Comparison of ENCODE assay signal across 13 cellular contexts in the genomic region with DNA sequence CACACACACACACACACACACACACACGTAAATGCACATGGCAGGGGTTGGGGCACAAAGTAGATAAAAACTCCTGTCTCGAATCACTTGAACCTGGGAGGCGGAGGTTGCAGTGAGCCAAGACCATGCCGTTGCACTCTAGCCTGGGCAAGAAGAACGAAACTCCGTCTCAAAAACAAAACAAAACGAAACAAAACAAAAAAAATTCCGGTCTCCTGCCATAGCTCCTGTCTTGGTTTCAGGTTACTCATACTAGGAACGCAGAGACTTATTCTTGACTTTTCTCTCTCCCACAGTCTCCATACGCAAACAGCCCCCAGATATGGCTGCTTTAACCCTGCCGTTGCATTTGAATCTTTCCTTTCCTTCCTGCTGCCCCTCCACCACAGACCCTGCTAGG.
DNase-seq lines count a peak whose midpoint lies in the region; ATAC-seq lines count a peak whose summit lies in the region.
"Had no signal": no experiment of that assay in that cellular context is flagged by ENCODE, and none has a peak within 500 bp of the region (broad histone marks: within the 10 kb centered on the region; RNA-seq: fewer than 3 reads in every experiment).

No MANE protein-coding gene starts in this region.

- no peaks in the 10 kb centered on the region for H3K9me3 Mint-ChIP-seq in activated naive CD4-positive, alpha-beta T cell treated with anti-CD3 and anti-CD28 coated beads, Interleukin-2, amount 50 U/mL, for 24 hours
- H3K9me3 Mint-ChIP-seq in stimulated activated naive CD8-positive, alpha-beta T cell treated with anti-CD3 and anti-CD28 coated beads, Interleukin-15, amount 100 ng/mL, for 72 hours: peaks cover 2 to 15% of the 10 kb centered on the region in 2 donors

- no peak overlapping the region for H3K4me3 Mint-ChIP-seq in activated naive CD4-positive, alpha-beta T cell treated with anti-CD3 and anti-CD28 coated beads, Interleukin-2, amount 50 U/mL, for 24 hours
- H3K4me3 Mint-ChIP-seq in stimulated activated naive CD8-positive, alpha-beta T cell treated with anti-CD3 and anti-CD28 coated beads, Interleukin-15, amount 100 ng/mL, for 72 hours: peak overlapping the region in 1 of 2 donors; percentile 31

- peaks cover 37% of the 10 kb centered on the region for H3K4me1 Mint-ChIP-seq in activated naive CD4-positive, alpha-beta T cell treated with anti-CD3 and anti-CD28 coated beads, Interleukin-2, amount 50 U/mL, for 24 hours
- peaks cover 26% of the 10 kb centered on the region for H3K4me1 Mint-ChIP-seq in stimulated activated naive CD8-positive, alpha-beta T cell treated with anti-CD3 and anti-CD28 coated beads, Interleukin-15, amount 100 ng/mL, for 72 hours

- peak; percentile 47 for DNase-seq in activated naive CD4-positive, alpha-beta T cell treated with Interleukin-2 at 50 U/mL for 16 hours
- DNase-seq in activated naive CD4-positive, alpha-beta T cell treated with anti-CD3 and anti-CD28 coated beads, Interleukin-2, amount 50 U/mL, for 16 hours: no peak
- peak in 1 of 2 donors; percentile 27 for DNase-seq in stimulated activated naive CD8-positive, alpha-beta T cell treated with anti-CD3 and anti-CD28 coated beads, Interleukin-15, amount 100 ng/mL, for 72 hours
- DNase-seq in hippocampal formation (lab: John Stamatoyannopoulos, UW) (no peak), OCI-M2 (lab: John Stamatoyannopoulos, UW; ENCODE audit: unreplicated experiment) (no peak)
- DNase-seq: foreskin fibroblast; NCI-H1694 treated with DMSO at 0.1 percent for 48 hours; NK-92 treated with Interleukin-12 subunit alpha and Interleukin-12 subunit beta, amount 100 ng/mL, for 24 hours; stimulated activated CD4-positive, alpha-beta T cell treated with anti-CD3 and anti-CD28 coated beads, Interleukin-12 subunit alpha, Interleukin-12 subunit beta, amount 100 ng/mL, for 4 hours had no signal

- no peaks in the 10 kb centered on the region for H3K27me3 Mint-ChIP-seq in activated naive CD4-positive, alpha-beta T cell treated with anti-CD3 and anti-CD28 coated beads, Interleukin-2, amount 50 U/mL, for 24 hours
- no peaks in the 10 kb centered on the region for H3K27me3 Mint-ChIP-seq in stimulated activated naive CD8-positive, alpha-beta T cell treated with anti-CD3 and anti-CD28 coated beads, Interleukin-15, amount 100 ng/mL, for 72 hours

- no peaks in the 10 kb centered on the region for H3K36me3 Mint-ChIP-seq in activated naive CD4-positive, alpha-beta T cell treated with anti-CD3 and anti-CD28 coated beads, Interleukin-2, amount 50 U/mL, for 24 hours

- H3K27ac Mint-ChIP-seq in activated naive CD4-positive, alpha-beta T cell treated with anti-CD3 and anti-CD28 coated beads, Interleukin-2, amount 50 U/mL, for 24 hours: peak overlapping the region; percentile 6
- H3K27ac Mint-ChIP-seq in stimulated activated naive CD8-positive, alpha-beta T cell treated with anti-CD3 and anti-CD28 coated beads, Interleukin-15, amount 100 ng/mL, for 72 hours: no peak overlapping the region
- H3K27ac Mint-ChIP-seq: nephron had no signal

- ATAC-seq in HG03280 (IDR thresholded peaks at IDR 0.05; ENCODE audit: unreplicated experiment): peak; percentile 66
- ATAC-seq in stimulated activated naive CD8-positive, alpha-beta T cell treated with anti-CD3 and anti-CD28 coated beads, Interleukin-15, amount 100 ng/mL, for 72 hours: peak; percentile 60
- ATAC-seq in HG03108 (IDR thresholded peaks at IDR 0.05; ENCODE audit: unreplicated experiment): no peak
